ENCODE assay signal across 8 cellular contexts in genomic region chr19:58279042-58279924, GRCh38. TPM values are rescaled to one million over a fixed set of nuclear protein-coding genes. Genes with fewer than 3 reads are reported as not detected.
DNase-seq lines count a peak whose midpoint lies in the region; ATAC-seq and TF ChIP-seq lines count a peak whose summit lies in the region.

No MANE protein-coding gene starts in this region.

- peaks cover 6% of the 10 kb centered on the region; the same call in 1 of the 2 replicates for H3K4me1 ChIP-seq in PC-9 (replicated peaks; ENCODE audit: insufficient read depth)
- H3K4me1 ChIP-seq in neuronal stem cell (ENCODE audit: control insufficient read depth in 2 of 2, insufficient read depth in 1 of 2, low read depth in 1 of 2, low read length in 2 of 2) = peaks cover 2 to 8% of the 10 kb centered on the region in 2 donors
- H3K4me1 ChIP-seq in subcutaneous abdominal adipose tissue (ENCODE audit: control insufficient read depth in 5 of 5, insufficient read depth in 5 of 5, low read length in 5 of 5) = peaks cover 2 to 32% (median 19%) of the 10 kb centered on the region in 5 donors

- H4K8ac ChIP-seq in neuronal stem cell (ENCODE audit: low read depth, low read length) = no peak overlapping the region

- no peak for TF ChIP-seq CTCF in PC-9 (conservative IDR thresholded peaks at IDR 0.05)

- CTCF ChIA-PET in PC-9 (lab: Charles Lee) = no interaction called here
- CTCF ChIA-PET in activated naive CD4-positive, alpha-beta T cell treated with anti-CD3 and anti-CD28 coated beads for 36 hours (lab: Charles Lee) = no interaction called here

- H2AK5ac ChIP-seq in neuronal stem cell (ENCODE audit: low read depth, low read length) = peak overlapping the region; percentile 92

- no peak overlapping the region for H4K91ac ChIP-seq in neuronal stem cell (ENCODE audit: low read depth, low read length, poor library complexity)

- H3K36me3 Mint-ChIP-seq in activated naive CD4-positive, alpha-beta T cell treated with anti-CD3 and anti-CD28 coated beads for 36 hours (ENCODE audit: low read depth) = peaks cover 63% of the 10 kb centered on the region

- peak overlapping the region; percentile 79 for H3K4me3 ChIP-seq in PC-9
- peak overlapping the region; percentile 79 to 89 for H3K4me3 ChIP-seq in neuronal stem cell (ENCODE audit: low read length in 2 of 2)
- peak overlapping the region; percentile 63 to 96 (median 91) for H3K4me3 ChIP-seq in subcutaneous abdominal adipose tissue (ENCODE audit: low read depth in 1 of 5, low read length in 5 of 5)

- TSS peak; percentile 49 for BruUV-seq in PC-9 (replicated peaks; lab: Mats Ljungman, UMichigan)

- peaks cover 10% of the 10 kb centered on the region for H3K79me1 ChIP-seq in neuronal stem cell (ENCODE audit: low read depth, low read length)

- no peaks in the 10 kb centered on the region; the same call in 1 of the 2 replicates for H4K20me1 ChIP-seq in PC-9 (ENCODE audit: insufficient read depth)

- H2AFZ ChIP-seq in PC-9 (peak overlapping the region; percentile 95), neuronal stem cell (ENCODE audit: low read length) (peak overlapping the region; percentile 93)

- intact Hi-C loops in PC-9 (cut with micrococcal nuclease; ENCODE audit: unreplicated experiment) = loop anchor here (2.0 kb wide), 2 partner anchors 48 to 96 kb away; partner anchors contain the start of genes ZNF274 and ZSCAN22
- intact Hi-C loops in activated naive CD4-positive, alpha-beta T cell treated with anti-CD3 and anti-CD28 coated beads for 36 hours (cut with micrococcal nuclease) = loop anchor here (2.0 to 5.0 kb wide), 4 partner anchors 48 to 867 kb away; partner anchors contain the start of genes RPS5, ZNF17, ZNF544 and ZSCAN22

- peaks cover 19% of the 10 kb centered on the region for H3K9me3 Mint-ChIP-seq in activated naive CD4-positive, alpha-beta T cell treated with anti-CD3 and anti-CD28 coated beads for 36 hours

- peak overlapping the region; percentile 64 for H3K14ac ChIP-seq in neuronal stem cell (ENCODE audit: low read length)

- peak overlapping the region; percentile 97 for H3K23ac ChIP-seq in neuronal stem cell (ENCODE audit: low read depth, low read length, poor library complexity)

- peak; percentile 22 for DNase-seq in 8988T
- DNase-seq in PC-9 = peak; percentile 38 to 46
- DNase-seq in activated naive CD4-positive, alpha-beta T cell treated with anti-CD3 and anti-CD28 coated beads for 36 hours = peak; percentile 81
- DNase-seq in globus pallidus (ENCODE audit: low spot score) = peak; percentile 49
- no peak for DNase-seq in neuronal stem cell (ENCODE audit: low spot score)

- no CpG with 5 or more reads among the region's 60 CpGs for WGBS in neuronal stem cell (ENCODE audit: extremely low coverage in 2 of 2, insufficient read length in 2 of 2, insufficient replicate concordance in 1 of 2), 2 donors

- peak overlapping the region; percentile 100 for H3K18ac ChIP-seq in neuronal stem cell (ENCODE audit: low read length)

- H2BK15ac ChIP-seq in neuronal stem cell (ENCODE audit: low read length) = peak overlapping the region; percentile 70

- peak overlapping the region; percentile 93 for H3K27ac Mint-ChIP-seq in activated naive CD4-positive, alpha-beta T cell treated with anti-CD3 and anti-CD28 coated beads for 36 hours

- H3K9ac ChIP-seq in neuronal stem cell (ENCODE audit: low read depth, low read length, poor library complexity) (peak overlapping the region; percentile 95), subcutaneous abdominal adipose tissue (ENCODE audit: low read length in 5 of 5) (peak overlapping the region; percentile 52 to 96 (median 95))

- H3K9me2 ChIP-seq in PC-9 (ENCODE audit: insufficient read depth) = no peaks in the 10 kb centered on the region

- H3K4me1 Mint-ChIP-seq in activated naive CD4-positive, alpha-beta T cell treated with anti-CD3 and anti-CD28 coated beads for 36 hours (ENCODE audit: low read depth) = peaks cover 25% of the 10 kb centered on the region

- no peak overlapping the region for H3K4ac ChIP-seq in neuronal stem cell (ENCODE audit: low read length)

- H2BK12ac ChIP-seq in neuronal stem cell (ENCODE audit: low read length) = no peak overlapping the region

- peaks cover 26% of the 10 kb centered on the region for H3K79me2 ChIP-seq in PC-9 (ENCODE audit: low read depth)

- peak; percentile 43 for ATAC-seq in GM18907 (IDR thresholded peaks at IDR 0.05; ENCODE audit: unreplicated experiment)
- peak; percentile 25 for ATAC-seq in HG03442 (IDR thresholded peaks at IDR 0.05; ENCODE audit: unreplicated experiment)

- H3K4me3 Mint-ChIP-seq in activated naive CD4-positive, alpha-beta T cell treated with anti-CD3 and anti-CD28 coated beads for 36 hours = peak overlapping the region; percentile 88

- no peaks in the 10 kb centered on the region for H3K27me3 Mint-ChIP-seq in activated naive CD4-positive, alpha-beta T cell treated with anti-CD3 and anti-CD28 coated beads for 36 hours (ENCODE audit: low read depth)

- H3F3A ChIP-seq in PC-9 (ENCODE audit: insufficient read depth, low read depth) = peaks cover 6% of the 10 kb centered on the region; the same call in 1 of the 2 replicates

- H3K27me3 ChIP-seq in PC-9 (ENCODE audit: insufficient read depth, low read depth) = no peaks in the 10 kb centered on the region
- H3K27me3 ChIP-seq in neuronal stem cell (ENCODE audit: control insufficient read depth in 3 of 3, insufficient read depth in 3 of 3, low read depth in 1 of 3, low read length in 3 of 3) = no peaks in the 10 kb centered on the region
- H3K27me3 ChIP-seq in subcutaneous abdominal adipose tissue (ENCODE audit: control insufficient read depth in 5 of 5, insufficient read depth in 4 of 5, low read length in 5 of 5) = no peaks in the 10 kb centered on the region

- POLR2A ChIA-PET in PC-9 (lab: Charles Lee; ENCODE audit: unreplicated experiment) = no interaction called here

- H2BK120ac ChIP-seq in neuronal stem cell (ENCODE audit: low read depth, low read length) = peak overlapping the region; percentile 10

- H3K36me3 ChIP-seq in PC-9 (ENCODE audit: low read depth) (no peaks in the 10 kb centered on the region), neuronal stem cell (replicated peaks in 1 of 2; ENCODE audit: control insufficient read depth in 2 of 2, insufficient read depth in 2 of 2, low read length in 2 of 2) (peaks cover 6 to 73% of the 10 kb centered on the region in 2 donors), subcutaneous abdominal adipose tissue (ENCODE audit: control insufficient read depth in 5 of 5, insufficient read depth in 5 of 5, low read length in 5 of 5) (peaks cover 2 to 14% (median 5%) of the 10 kb centered on the region in 5 donors)

- peak overlapping the region; percentile 93 for H2BK5ac ChIP-seq in neuronal stem cell (ENCODE audit: low read length)

- peak overlapping the region; percentile 74 for H3K4me2 ChIP-seq in PC-9
- peak overlapping the region; percentile 74 for H3K4me2 ChIP-seq in neuronal stem cell (ENCODE audit: insufficient read depth, low read length, poor library complexity, severe bottlenecking)

- no peaks in the 10 kb centered on the region for H3K9me3 ChIP-seq in PC-9 (ENCODE audit: insufficient read depth, low read depth)
- peaks cover 2 to 78% of the 10 kb centered on the region in 2 donors for H3K9me3 ChIP-seq in neuronal stem cell (replicated peaks in 1 of 2; ENCODE audit: control insufficient read depth in 2 of 2, insufficient read depth in 1 of 2, low read depth in 1 of 2, low read length in 2 of 2)
- peaks cover 4 to 23% (median 17%) of the 10 kb centered on the region in 5 donors for H3K9me3 ChIP-seq in subcutaneous abdominal adipose tissue (ENCODE audit: control insufficient read depth in 5 of 5, low read length in 5 of 5)

- H3K27ac ChIP-seq in PC-9 (no peak overlapping the region), neuronal stem cell (replicated peaks; ENCODE audit: low read length) (peak overlapping the region; percentile 92), subcutaneous abdominal adipose tissue (ENCODE audit: low read depth, low read length) (peak overlapping the region; percentile 92)

RNA-seq across cellular contexts. Expression of gene ZNF8, which starts 0.5 kb away (rescaled TPM):
- 6.2 and 6.4 TPM in 2 replicates for total RNA-seq in PC-9 (2021)
- total RNA-seq in activated naive CD4-positive, alpha-beta T cell treated with anti-CD3 and anti-CD28 coated beads for 36 hours = 1 to 10 TPM; 3.2 to 3.6 TPM
- 9.0 TPM for polyA plus RNA-seq in neuronal stem cell (2013, experiment 1 of 2)
- polyA plus RNA-seq in neuronal stem cell (2013, experiment 2 of 2) = 10.0 TPM

RNA-seq across cellular contexts. Expression of gene ERVK3-1, which starts 25.9 kb away (rescaled TPM):
- 19.4 and 21.3 TPM in 2 replicates for total RNA-seq in PC-9 (2021)
- total RNA-seq in activated naive CD4-positive, alpha-beta T cell treated with anti-CD3 and anti-CD28 coated beads for 36 hours = 10 to 100 TPM; 24.5 to 27.7 TPM
- polyA plus RNA-seq in neuronal stem cell (2013, experiment 1 of 2) = 33.2 TPM
- 32.1 TPM for polyA plus RNA-seq in neuronal stem cell (2013, experiment 2 of 2)

RNA-seq across cellular contexts. Expression of gene ZSCAN22, which starts 47.5 kb away (rescaled TPM):
- 0.08 TPM in 1 of 2 replicates, not detected in the other for total RNA-seq in PC-9 (2021)
- 1 to 10 TPM; 1.2 to 1.3 TPM for total RNA-seq in activated naive CD4-positive, alpha-beta T cell treated with anti-CD3 and anti-CD28 coated beads for 36 hours
- 1.8 TPM for polyA plus RNA-seq in neuronal stem cell (2013, experiment 1 of 2)
- polyA plus RNA-seq in neuronal stem cell (2013, experiment 2 of 2) = 1.8 TPM

RNA-seq across cellular contexts. Expression of gene ZNF544, which starts 50.6 kb away (rescaled TPM):
- 29.5 and 32.7 TPM in 2 replicates for total RNA-seq in PC-9 (2021)
- 10 to 100 TPM; 32.4 to 35.4 TPM for total RNA-seq in activated naive CD4-positive, alpha-beta T cell treated with anti-CD3 and anti-CD28 coated beads for 36 hours
- 47.7 TPM for polyA plus RNA-seq in neuronal stem cell (2013, experiment 1 of 2)
- polyA plus RNA-seq in neuronal stem cell (2013, experiment 2 of 2) = 47.3 TPM
